In genomic region chr7:150451833-150452431, GRCh38 we compare ENCODE assay signal across 9 cellular contexts. TPM values are rescaled to one million over a fixed set of nuclear protein-coding genes. Genes with fewer than 3 reads are reported as not detected.
DNase-seq lines count a peak whose midpoint lies in the region; ATAC-seq, FAIRE-seq and TF ChIP-seq lines count a peak whose summit lies in the region.
"Had no signal": no experiment of that assay in that cellular context is flagged by ENCODE, and none has a peak within 500 bp of the region (broad histone marks: within the 10 kb centered on the region; RNA-seq: fewer than 3 reads in every experiment).

No MANE protein-coding gene starts in this region.

- CTCF ChIA-PET in activated CD4-positive, alpha-beta T cell treated with anti-CD3 and anti-CD28 coated beads, Interleukin-2, amount 10 ng/mL, durations not matched to agents 7 days and 5 days (lab: Charles Lee), result interaction anchor here (0.6 to 3.0 kb wide), 7 partner anchors 22 to 301 kb away, joined by 3 to 10 read pairs (median 4); partner anchors contain the start of genes GIMAP4 and GIMAP7
- CTCF ChIA-PET in endothelial cell of umbilical vein (lab: Charles Lee), result interaction anchor here (1.1 to 7.1 kb wide), 7 partner anchors 9 to 327 kb away, joined by 3 to 120 read pairs (median 6); no protein-coding TSS in a partner anchor

- peaks cover 19% of the 10 kb centered on the region for H3K9me3 Mint-ChIP-seq in activated CD4-positive, alpha-beta T cell treated with anti-CD3 and anti-CD28 coated beads, Interleukin-2, amount 10 ng/mL, durations not matched to agents 7 days and 5 days

- H3K4me1 Mint-ChIP-seq in activated CD4-positive, alpha-beta T cell treated with anti-CD3 and anti-CD28 coated beads, Interleukin-2, amount 10 ng/mL, durations not matched to agents 7 days and 5 days, result peaks cover 70% of the 10 kb centered on the region

- peaks cover 2 to 14% of the 10 kb centered on the region in 2 experiments for H3K36me3 ChIP-seq in endothelial cell of umbilical vein (ENCODE audit: control insufficient read depth in 2 of 2, extremely low read depth in 1 of 2, insufficient read depth in 2 of 2, low read length in 2 of 2)

- peaks cover 33% of the 10 kb centered on the region for H3K4me1 ChIP-seq in endothelial cell of umbilical vein (ENCODE audit: control insufficient read depth, extremely low read depth, insufficient read depth, low read length)

- intact Hi-C loops in endothelial cell of umbilical vein (cut with micrococcal nuclease), result loop anchor here (1.0 to 2.0 kb wide), 6 partner anchors 63 to 541 kb away; partner anchors contain the start of genes GIMAP2 and GIMAP6

- FAIRE-seq in endothelial cell of umbilical vein (lab: Jason Lieb, UNC), result peak; percentile 43

- peaks cover 55% of the 10 kb centered on the region for H3K36me3 Mint-ChIP-seq in activated CD4-positive, alpha-beta T cell treated with anti-CD3 and anti-CD28 coated beads, Interleukin-2, amount 10 ng/mL, durations not matched to agents 7 days and 5 days (ENCODE audit: low read depth)

- peak overlapping the region; percentile 83 for H3K4me2 ChIP-seq in endothelial cell of umbilical vein (ENCODE audit: insufficient read depth, low read length)

- H3K4me3 ChIP-seq in GM08714 (ENCODE audit: low read length), result peak overlapping the region; percentile 42; the same call in 1 of the 2 replicates
- peak overlapping the region; percentile 10 to 77 (median 64) for H3K4me3 ChIP-seq in endothelial cell of umbilical vein (replicated peaks in 1 of 3; ENCODE audit: insufficient read depth in 1 of 3, low read depth in 1 of 3, low read length in 3 of 3)
- H3K4me3 ChIP-seq in skin epidermis, result peak overlapping the region; percentile 18 to 46 (median 35)
- H3K4me3 ChIP-seq: SK-N-MC had no signal

- ATAC-seq in GM18867 (IDR thresholded peaks at IDR 0.05; ENCODE audit: unreplicated experiment) (no peak), GM18870 (IDR thresholded peaks at IDR 0.05; ENCODE audit: unreplicated experiment) (no peak)

- no peaks in the 10 kb centered on the region for H3K27me3 Mint-ChIP-seq in activated CD4-positive, alpha-beta T cell treated with anti-CD3 and anti-CD28 coated beads, Interleukin-2, amount 10 ng/mL, durations not matched to agents 7 days and 5 days

- dilution Hi-C loops in endothelial cell of umbilical vein (cut with MboI; ENCODE audit: extremely low pct_ligation_motif_present, low sequenced_read_pairs), result no loop called here

- H3K27ac Mint-ChIP-seq in activated CD4-positive, alpha-beta T cell treated with anti-CD3 and anti-CD28 coated beads, Interleukin-2, amount 10 ng/mL, durations not matched to agents 7 days and 5 days, result peak overlapping the region; percentile 93

- H3K27me3 ChIP-seq in endothelial cell of umbilical vein (ENCODE audit: control insufficient read depth in 2 of 2, insufficient read depth in 2 of 2, low read length in 2 of 2), result no peaks in the 10 kb centered on the region

- H3K79me2 ChIP-seq in endothelial cell of umbilical vein (ENCODE audit: control insufficient read depth, insufficient read depth, low read length), result peaks cover 35% of the 10 kb centered on the region

- no TSS peak for BruUV-seq in endothelial cell of umbilical vein (replicated peaks; lab: Mats Ljungman, UMichigan)

- peak overlapping the region; percentile 97 for H3K4me3 Mint-ChIP-seq in activated CD4-positive, alpha-beta T cell treated with anti-CD3 and anti-CD28 coated beads, Interleukin-2, amount 10 ng/mL, durations not matched to agents 7 days and 5 days

- no peaks in the 10 kb centered on the region for H4K20me1 ChIP-seq in endothelial cell of umbilical vein (replicated peaks; ENCODE audit: control insufficient read depth, extremely low read depth, insufficient read depth, low read length)

- peak overlapping the region; percentile 54 for H3K9ac ChIP-seq in endothelial cell of umbilical vein (replicated peaks; ENCODE audit: extremely low read depth, insufficient read depth, low read length)

- no peak for TF ChIP-seq CTCF in endothelial cell of umbilical vein (IDR thresholded peaks at IDR 0.05; ENCODE audit: extremely low read depth in 1 of 2, insufficient read depth in 1 of 2, low read depth in 1 of 2, low read length in 2 of 2)

- H3K27ac ChIP-seq in endothelial cell of umbilical vein (ENCODE audit: insufficient read depth, low read depth, low read length), result peak overlapping the region; percentile 62
- peak overlapping the region; percentile 33 to 95 (median 79) for H3K27ac ChIP-seq in skin epidermis
- H3K27ac ChIP-seq: SK-N-MC had no signal

- peak; percentile 40 for DNase-seq in activated CD4-positive, alpha-beta T cell treated with anti-CD3 and anti-CD28 coated beads, Interleukin-2, amount 10 ng/mL, durations not matched to agents 7 days and 5 days
- DNase-seq in endothelial cell of umbilical vein (ENCODE audit: low read depth, low spot score) (peak; percentile 72), DMS53 treated with DMSO at 0.1 percent for 48 hours (lab: John Stamatoyannopoulos, UW; ENCODE audit: unreplicated experiment) (no peak), amygdala (lab: John Stamatoyannopoulos, UW) (no peak)

- POLR2A ChIA-PET in activated CD4-positive, alpha-beta T cell treated with anti-CD3 and anti-CD28 coated beads, Interleukin-2, amount 10 ng/mL, durations not matched to agents 7 days and 5 days (lab: Charles Lee), result interaction anchor here (0.6 to 3.2 kb wide), 11 partner anchors 28 to 303 kb away, joined by 3 to 45 read pairs (median 7); partner anchors contain the start of genes GIMAP4 and GIMAP7
- POLR2A ChIA-PET in endothelial cell of umbilical vein (lab: Charles Lee), result interaction anchor here (1.0 to 2.1 kb wide), 4 partner anchors 15 to 304 kb away, joined by 3 to 10 read pairs (median 6); partner anchors contain the start of gene GIMAP1

- no peaks in the 10 kb centered on the region for H3K9me1 ChIP-seq in endothelial cell of umbilical vein (replicated peaks; ENCODE audit: control insufficient read depth, extremely low read depth, insufficient read depth, low read length)

- H2AFZ ChIP-seq in endothelial cell of umbilical vein (ENCODE audit: low read depth, low read length), result peak overlapping the region; percentile 67

- TF ChIP-seq POLR2A in endothelial cell of umbilical vein (IDR thresholded peaks at IDR 0.05; ENCODE audit: low read depth, low read length), result peak; percentile 45

- no peaks in the 10 kb centered on the region for H3K9me3 ChIP-seq in endothelial cell of umbilical vein (replicated peaks; ENCODE audit: control insufficient read depth, insufficient read depth, low read length)

TF ChIP-seq in endothelial cell of umbilical vein, 7 proteins besides CTCF, POLR2A, EP300 and RAD21:
- TF ChIP-seq MYC (IDR thresholded peaks at IDR 0.05; ENCODE audit: low read depth, low read length) (peak; percentile 54), FOS (IDR thresholded peaks at IDR 0.05; ENCODE audit: borderline replicate concordance, insufficient read depth, low read length) (no peak), JUN (IDR thresholded peaks at IDR 0.05; ENCODE audit: borderline replicate concordance, insufficient read depth, insufficient read length, low read depth) (no peak), GATA2 (IDR thresholded peaks at IDR 0.05; ENCODE audit: insufficient read depth, insufficient read length, low read depth, low read length) (no peak), EZH2 (IDR thresholded peaks at IDR 0.05; ENCODE audit: borderline replicate concordance, low read depth, low read length, severe bottlenecking) (no peak), MAX (IDR thresholded peaks at IDR 0.05; ENCODE audit: insufficient read depth, insufficient read length) (peak; percentile 3), POLR2AphosphoS5 (IDR thresholded peaks at IDR 0.05; ENCODE audit: insufficient read depth, low read depth, low read length) (no peak)

RNA-seq across cellular contexts. Expression of gene GIMAP8, which starts 1.5 kb away (rescaled TPM):
- 10 to 100 TPM; 35.9 to 36.3 TPM for total RNA-seq in activated CD4-positive, alpha-beta T cell treated with anti-CD3 and anti-CD28 coated beads, Interleukin-2, amount 10 ng/mL, durations not matched to agents 7 days and 5 days
- 67.5 and 71.8 TPM in 2 replicates for total RNA-seq in endothelial cell of umbilical vein
- polyA plus RNA-seq in endothelial cell of umbilical vein, result 25.3 and 32.2 TPM in 2 replicates
- polyA plus RNA-seq in endothelial cell of umbilical vein (2011; cell fraction: cytosol; rRNA removed), result 36.2 and 42.4 TPM in 2 replicates
- 51.4 and 53.1 TPM in 2 replicates for polyA plus RNA-seq in endothelial cell of umbilical vein (2011; cell fraction: nucleus; rRNA removed)
- 23.3 and 30.6 TPM in 2 replicates for polyA plus RNA-seq in endothelial cell of umbilical vein (2012)
- 61.1 and 65.6 TPM in 2 replicates for polyA minus RNA-seq in endothelial cell of umbilical vein
- not detected for polyA minus RNA-seq in endothelial cell of umbilical vein (2011; cell fraction: cytosol; rRNA and poly(A)+ RNA removed)
- 31.7 and 33.7 TPM in 2 replicates for polyA minus RNA-seq in endothelial cell of umbilical vein (2011; cell fraction: nucleus; rRNA and poly(A)+ RNA removed)

Comparison
In these comparisons a context has a peak if more than half of its experiments do, and no peak if none do; other contexts are left out.
1. DNase-seq: peak in activated CD4-positive, alpha-beta T cell treated with anti-CD3 and anti-CD28 coated beads, Interleukin-2, amount 10 ng/mL, durations not matched to agents 7 days and 5 days (single experiment) and endothelial cell of umbilical vein (single experiment); none in DMS53 treated with DMSO at 0.1 percent for 48 hours (single experiment) and amygdala (0 of 56).
2. Peak in every context shown above with its lines, with median percentiles within 50 percentile points of each other: H3K4me3 ChIP-seq.